11 cellular contexts compared by ENCODE assay signal in genomic region chr19:18385359-18385674, GRCh38. TPM values are rescaled to one million over a fixed set of nuclear protein-coding genes. Genes with fewer than 3 reads are reported as not detected.
A peak's percentile ranks its signal among the peaks of the same experiment; 100 is the strongest.
DNase-seq lines count a peak whose midpoint lies in the region; ATAC-seq and TF ChIP-seq lines count a peak whose summit lies in the region.
"Had no signal": no experiment of that assay in that cellular context is flagged by ENCODE, and none has a peak within 500 bp of the region (broad histone marks: within the 10 kb centered on the region; RNA-seq: fewer than 3 reads in every experiment).

No MANE protein-coding gene starts in this region.

- H2AFZ ChIP-seq in SK-N-SH (ENCODE audit: low read depth) = no peak overlapping the region

- no peaks in the 10 kb centered on the region for H3K27me3 ChIP-seq in SK-N-SH (ENCODE audit: insufficient read depth)
- H3K27me3 ChIP-seq in right lobe of liver = no peaks in the 10 kb centered on the region

- CTCF ChIA-PET in SK-N-SH (lab: Yijun Ruan, JAX) (interaction anchor here (0.6 to 8.6 kb wide), 11 partner anchors 12 to 36 kb away, joined by 3 to 160 read pairs (median 6); partner anchors contain the start of gene SSBP4), HEK293T (lab: Yijun Ruan, JAX) (interaction anchor here (0.5 to 1.7 kb wide), 11 partner anchors 11 to 161 kb away, joined by 3 to 6 read pairs (median 3); partner anchors contain the start of gene SSBP4)

- no peaks in the 10 kb centered on the region for H3K9me2 ChIP-seq in SK-N-SH

- no peak for TF ChIP-seq POLR2A in right lobe of liver (IDR thresholded peaks at IDR 0.05)

- 97% methylated on average over 3 of the region's 3 CpGs for WGBS in SK-N-SH (ENCODE audit: low lambda C conversion rate)
- WGBS in right lobe of liver (ENCODE audit: insufficient coverage, low coverage, low lambda C conversion rate, missing lambda C conversion rate) = 93% methylated on average over 3 of the region's 3 CpGs

- POLR2A ChIA-PET in SK-N-SH (lab: Yijun Ruan, JAX) = no interaction called here
- POLR2A ChIA-PET in HEK293T (lab: Yijun Ruan, JAX) = no interaction called here

- H3K36me3 ChIP-seq in SK-N-SH (replicated peaks in 1 of 2; ENCODE audit: control insufficient read depth in 1 of 2, insufficient read depth in 2 of 2, low read length in 1 of 2) (peaks cover 3 to 6% of the 10 kb centered on the region in 2 experiments), right lobe of liver (no peaks in the 10 kb centered on the region)
- H3K36me3 ChIP-seq: tibial artery had no signal

- TF ChIP-seq RAD21 in SK-N-SH (IDR thresholded peaks at IDR 0.05; ENCODE audit: low read length) = no peak

- ATAC-seq in right lobe of liver = no peak
- ATAC-seq: activated T-helper 17 cell treated with anti-CD3 and anti-CD28 coated beads, Interleukin-2, amount 50 U/mL, for 72 hours had no signal

- no peak overlapping the region for H3K9ac ChIP-seq in SK-N-SH

- peaks cover 18% of the 10 kb centered on the region for H3F3A ChIP-seq in SK-N-SH (replicated peaks; ENCODE audit: insufficient read depth)

- no peak for TF ChIP-seq EP300 in SK-N-SH (IDR thresholded peaks at IDR 0.05; ENCODE audit: borderline replicate concordance in 1 of 2, low read depth in 1 of 2, low read length in 1 of 2)

- H3K79me2 ChIP-seq in SK-N-SH (ENCODE audit: insufficient read depth) = peaks cover 9% of the 10 kb centered on the region

- H3K9me3 ChIP-seq in SK-N-SH (no peaks in the 10 kb centered on the region), right lobe of liver (no peaks in the 10 kb centered on the region)
- H3K9me3 ChIP-seq: tibial artery had no signal

- H3K27ac ChIP-seq in 22Rv1 (peak overlapping the region; percentile 69), SK-N-SH (ENCODE audit: low read depth in 2 of 2, low read length in 1 of 2) (peak overlapping the region; percentile 23 to 24; a peak in 2 of 4 replicates), right lobe of liver (peak overlapping the region; percentile 53 to 90 (median 64))
- H3K27ac ChIP-seq: tibial artery had no signal

- intact Hi-C loops in right lobe of liver (cut with DNase I) = no loop called here

- DNase-seq in SK-N-SH = no peak
- DNase-seq in right lobe of liver = no peak
- no peak for DNase-seq in NCI-H2171 (lab: John Stamatoyannopoulos, UW)
- DNase-seq in HEK293T (ENCODE audit: extremely low spot score) = no peak
- DNase-seq in RPMI8226 = no peak
- DNase-seq: stimulated activated CD4-positive, alpha-beta T cell treated with anti-CD3 and anti-CD28 coated beads, Interleukin-12 subunit alpha, Interleukin-12 subunit beta, amount 100 ng/mL, for 4 hours had no signal

- no peaks in the 10 kb centered on the region; the same call in 1 of the 2 replicates for H4K20me1 ChIP-seq in SK-N-SH (ENCODE audit: insufficient read depth)

- no peak overlapping the region for H3K4me2 ChIP-seq in SK-N-SH

- H3K4me1 ChIP-seq in SK-N-SH (ENCODE audit: control insufficient read depth in 1 of 2, insufficient read depth in 2 of 2, low read depth in 1 of 2, low read length in 1 of 2) (peaks cover 4 to 9% of the 10 kb centered on the region in 2 experiments; a peak in 2 of 4 replicates), right lobe of liver (peaks cover 0 to 47% (median 16%) of the 10 kb centered on the region in 4 donors)

- TF ChIP-seq CTCF in 22Rv1 (IDR thresholded peaks at IDR 0.05) = no peak
- no peak for TF ChIP-seq CTCF in SK-N-SH (IDR thresholded peaks at IDR 0.05)
- TF ChIP-seq CTCF in right lobe of liver (IDR thresholded peaks at IDR 0.05) = no peak

- no peak overlapping the region for H3K4me3 ChIP-seq in SK-N-SH (ENCODE audit: low read depth in 2 of 2, low read length in 1 of 2)
- no peak overlapping the region for H3K4me3 ChIP-seq in right lobe of liver

TF ChIP-seq in SK-N-SH, 30 proteins besides CTCF, POLR2A, EP300 and RAD21:
- TF ChIP-seq RFX5 (IDR thresholded peaks at IDR 0.05; ENCODE audit: low read length) (no peak), PBX3 (IDR thresholded peaks at IDR 0.05) (no peak), MEF2A (IDR thresholded peaks at IDR 0.05; ENCODE audit: borderline replicate concordance, low read depth) (no peak), RXRA (IDR thresholded peaks at IDR 0.05; ENCODE audit: borderline replicate concordance, low read depth) (no peak)

TF ChIP-seq in HEK293T, 16 proteins besides CTCF, POLR2A, EP300 and RAD21:
- TF ChIP-seq BHLHE40 (IDR thresholded peaks at IDR 0.05; ENCODE audit: borderline replicate concordance) = no peak
- no peak for TF ChIP-seq TARDBP (IDR thresholded peaks at IDR 0.05)
- TF ChIP-seq SUZ12 (IDR thresholded peaks at IDR 0.05) = no peak
- TF ChIP-seq LEF1 (IDR thresholded peaks at IDR 0.05; ENCODE audit: borderline replicate concordance) = no peak
- TF ChIP-seq SP1 (IDR thresholded peaks at IDR 0.05) = no peak
- TF ChIP-seq FOXA1 (IDR thresholded peaks at IDR 0.05) = no peak
- TF ChIP-seq L3MBTL2 (conservative IDR thresholded peaks at IDR 0.05) = no peak
- TF ChIP-seq ARNT (IDR thresholded peaks at IDR 0.05) = no peak
- no peak for TF ChIP-seq ZNF384 (IDR thresholded peaks at IDR 0.05)
- TF ChIP-seq FOXK2 (IDR thresholded peaks at IDR 0.05) = no peak
- no peak for TF ChIP-seq HDGF (IDR thresholded peaks at IDR 0.05; ENCODE audit: borderline replicate concordance)
- no peak for TF ChIP-seq NFRKB (IDR thresholded peaks at IDR 0.05)
- no peak for TF ChIP-seq CTBP1 (IDR thresholded peaks at IDR 0.05; ENCODE audit: borderline replicate concordance)
- no peak for TF ChIP-seq ELF4 (IDR thresholded peaks at IDR 0.05)
- no peak for TF ChIP-seq FOXM1 (IDR thresholded peaks at IDR 0.05; ENCODE audit: borderline replicate concordance)

RNA-seq across cellular contexts. Expression of gene GDF15, which starts 0.6 kb away (rescaled TPM):
- polyA plus RNA-seq in SK-N-SH (2012; rRNA removed) = 74.1 and 129 TPM in 2 replicates
- polyA plus RNA-seq in SK-N-SH (2012; cell fraction: cytosol; rRNA removed) = 48.5 and 76.8 TPM in 2 replicates
- 193 and 251 TPM in 2 replicates for polyA plus RNA-seq in SK-N-SH (2012; cell fraction: nucleus; rRNA removed)
- 100 to 1,000 TPM in 2 of 6 experiments, 10 to 100 TPM in 2, 1 to 10 TPM in 1, under 1 TPM in 1; 0.88 to 160 (median 57.5) TPM for total RNA-seq in right lobe of liver

RNA-seq across cellular contexts. Expression of gene LRRC25, which starts 12.1 kb away (rescaled TPM):
- not detected in 2 replicates for polyA plus RNA-seq in SK-N-SH (2012; rRNA removed)
- not detected in 2 replicates for polyA plus RNA-seq in SK-N-SH (2012; cell fraction: cytosol; rRNA removed)
- not detected in 2 replicates for polyA plus RNA-seq in SK-N-SH (2012; cell fraction: nucleus; rRNA removed)
- 10 to 100 TPM in 1 of 6 experiments, 1 to 10 TPM in 5; 1.9 to 12.6 (median 3.2) TPM for total RNA-seq in right lobe of liver
- total RNA-seq: A172; activated T-helper 17 cell treated with anti-CD3 and anti-CD28 coated beads, Interleukin-2, amount 50 U/mL, for 72 hours; LHCN-M2 had no signal

RNA-seq across cellular contexts. Expression of gene SSBP4, which starts 33.9 kb away (rescaled TPM):
- polyA plus RNA-seq in SK-N-SH (2012; rRNA removed) = 22.5 and 24.9 TPM in 2 replicates
- polyA plus RNA-seq in SK-N-SH (2012; cell fraction: cytosol; rRNA removed) = 12.4 and 23.4 TPM in 2 replicates
- 89.0 and 178 TPM in 2 replicates for polyA plus RNA-seq in SK-N-SH (2012; cell fraction: nucleus; rRNA removed)
- 10 to 100 TPM; 12.8 to 23.9 (median 15.9) TPM for total RNA-seq in right lobe of liver

RNA-seq across cellular contexts. Expression of gene PGPEP1, which starts 44.9 kb away (rescaled TPM):
- polyA plus RNA-seq in SK-N-SH (2012; rRNA removed) = 13.8 and 13.9 TPM in 2 replicates
- 6.6 and 6.9 TPM in 2 replicates for polyA plus RNA-seq in SK-N-SH (2012; cell fraction: cytosol; rRNA removed)
- polyA plus RNA-seq in SK-N-SH (2012; cell fraction: nucleus; rRNA removed) = 29.5 and 30.2 TPM in 2 replicates
- 10 to 100 TPM; 33.0 to 55.5 (median 40.7) TPM for total RNA-seq in right lobe of liver

RNA-seq across cellular contexts. Expression of gene ISYNA1, which starts 52.6 kb away (rescaled TPM):
- polyA plus RNA-seq in SK-N-SH (2012; rRNA removed) = 48.0 and 49.4 TPM in 2 replicates
- 10.9 and 17.3 TPM in 2 replicates for polyA plus RNA-seq in SK-N-SH (2012; cell fraction: cytosol; rRNA removed)
- polyA plus RNA-seq in SK-N-SH (2012; cell fraction: nucleus; rRNA removed) = 216 and 280 TPM in 2 replicates
- 1 to 10 TPM; 6.5 to 8.3 (median 7.8) TPM for total RNA-seq in right lobe of liver
